Comparison of ENCODE assay signal across 29 cellular contexts in the genomic region with DNA sequence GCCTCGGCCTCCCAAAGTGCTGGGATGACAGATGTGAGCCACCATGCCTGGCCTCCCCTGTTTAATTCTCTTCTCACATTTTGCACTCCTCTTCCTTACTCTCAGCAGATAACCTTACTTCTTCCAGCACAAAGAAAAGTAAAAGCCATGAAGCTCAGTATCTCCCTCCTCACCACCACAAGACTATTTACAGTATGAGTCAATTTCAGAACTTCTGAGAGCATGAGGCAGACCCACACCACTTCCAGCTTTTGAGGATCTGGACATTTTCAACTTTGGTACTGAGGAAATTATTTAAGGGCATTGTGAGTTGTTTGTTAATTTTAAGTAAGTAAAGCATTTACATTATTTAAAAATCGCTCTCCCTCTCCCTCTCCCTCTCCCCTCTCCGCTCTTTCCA.
"Had no signal": no experiment of that assay in that cellular context is flagged by ENCODE, and none has a peak within 500 bp of the region (broad histone marks: within the 10 kb centered on the region; RNA-seq: fewer than 3 reads in every experiment).

No MANE protein-coding gene starts in this region.

- DNase-seq: activated CD4-positive, alpha-beta T cell treated with anti-CD3 and anti-CD28 coated beads for 36 hours; activated CD4-positive, CD25-positive, alpha-beta regulatory T cell; activated CD8-positive, alpha-beta memory T cell treated with anti-CD3 and anti-CD28 coated beads, Interleukin-2, amount 50 U/mL, for 4 hours; activated effector memory CD4-positive, alpha-beta T cell treated with anti-CD3 and anti-CD28 coated beads, Interleukin-2, amount 50 U/mL, for 16 hours; activated naive CD4-positive, alpha-beta T cell treated with anti-CD3 and anti-CD28 coated beads for 36 hours; activated naive CD8-positive, alpha-beta T cell treated with anti-CD3 and anti-CD28 coated beads for 36 hours; activated T-cell treated with anti-CD3 and anti-CD28 coated beads, Interleukin-2, amount 50 U/mL, for 1 hour; adrenal gland; caudate nucleus; endodermal cell; foreskin melanocyte; left lung; lower lobe of right lung; mesenchymal stem cell; naive thymus-derived CD8-positive, alpha-beta T cell; occipital lobe; stimulated activated CD4-positive, alpha-beta T cell treated with anti-CD3 and anti-CD28 coated beads, Interleukin-1b, Interleukin-23, amount 100 ng/mL, for 48 hours; stimulated activated CD4-positive, alpha-beta T cell treated with anti-CD3 and anti-CD28 coated beads, Interleukin-4, amount 100 ng/mL, for 4 hours; stimulated activated CD8-positive, alpha-beta memory T cell treated with anti-CD3 and anti-CD28 coated beads, Interleukin-4, amount 100 ng/mL, for 48 hours; tibial artery had no signal

- H3K4me2 ChIP-seq: neural progenitor cell, smooth muscle cell had no signal

- H3K36me3 Mint-ChIP-seq: activated naive CD8-positive, alpha-beta T cell treated with anti-CD3 and anti-CD28 coated beads for 36 hours; naive thymus-derived CD8-positive, alpha-beta T cell; neural progenitor cell; stimulated activated memory B cell treated with anti-CD40 and anti-IgM and Interleukin-4, amounts not matched to agents 10 μg/mL and 1 μg/mL and 100 μg/mL, for 72 hours had no signal

- H3K4me3 Mint-ChIP-seq: activated CD4-positive, alpha-beta T cell treated with anti-CD3 and anti-CD28 coated beads for 36 hours; activated naive CD4-positive, alpha-beta T cell treated with anti-CD3 and anti-CD28 coated beads for 36 hours; activated naive CD8-positive, alpha-beta T cell treated with anti-CD3 and anti-CD28 coated beads for 36 hours; activated T-helper 1 cell treated with anti-CD3 and anti-CD28 coated beads, Interleukin-12 subunit alpha, Interleukin-12 subunit beta, Interleukin-2, Interleukin-4 antibody, amounts not matched to agents 30 ng/mL and 10 ng/mL and 1 ng/mL, durations not matched to agents 14 hours and 24 hours and 36 hours; endodermal cell; naive thymus-derived CD8-positive, alpha-beta T cell; neural progenitor cell; stimulated activated memory B cell treated with anti-CD40 and anti-IgM and Interleukin-4, amounts not matched to agents 10 μg/mL and 1 μg/mL and 100 μg/mL, for 72 hours had no signal

- H3K27ac Mint-ChIP-seq: activated CD4-positive, alpha-beta T cell treated with anti-CD3 and anti-CD28 coated beads for 36 hours; activated naive CD4-positive, alpha-beta T cell treated with anti-CD3 and anti-CD28 coated beads for 36 hours; activated naive CD8-positive, alpha-beta T cell treated with anti-CD3 and anti-CD28 coated beads for 36 hours; activated T-helper 1 cell treated with anti-CD3 and anti-CD28 coated beads, Interleukin-12 subunit alpha, Interleukin-12 subunit beta, Interleukin-2, Interleukin-4 antibody, amounts not matched to agents 30 ng/mL and 10 ng/mL and 1 ng/mL, durations not matched to agents 14 hours and 24 hours and 36 hours; endodermal cell; neural progenitor cell; stimulated activated memory B cell treated with anti-CD40 and anti-IgM and Interleukin-4, amounts not matched to agents 10 μg/mL and 1 μg/mL and 100 μg/mL, for 72 hours had no signal

- H3K9me3 ChIP-seq: adrenal gland, ascending aorta, left lung, lower lobe of right lung, right atrium auricular region, suprapubic skin, tibial artery had no signal

- H3K36me3 ChIP-seq: adrenal gland, ascending aorta, left lung, lower lobe of right lung, neural progenitor cell, right atrium auricular region, suprapubic skin, tibial artery had no signal

- H2AFZ ChIP-seq: neural progenitor cell had no signal

- ATAC-seq: activated CD4-positive, alpha-beta T cell treated with anti-CD3 and anti-CD28 coated beads for 36 hours; esophagus mucosa; left lung; lower lobe of right lung; naive thymus-derived CD8-positive, alpha-beta T cell; stimulated activated memory B cell treated with anti-CD40 and anti-IgM and Interleukin-4, amounts not matched to agents 10 μg/mL and 1 μg/mL and 100 μg/mL, for 72 hours had no signal

- H3K9me3 Mint-ChIP-seq: activated naive CD4-positive, alpha-beta T cell treated with anti-CD3 and anti-CD28 coated beads for 36 hours; activated naive CD8-positive, alpha-beta T cell treated with anti-CD3 and anti-CD28 coated beads for 36 hours; activated T-helper 1 cell treated with anti-CD3 and anti-CD28 coated beads, Interleukin-12 subunit alpha, Interleukin-12 subunit beta, Interleukin-2, Interleukin-4 antibody, amounts not matched to agents 30 ng/mL and 10 ng/mL and 1 ng/mL, durations not matched to agents 14 hours and 24 hours and 36 hours; naive thymus-derived CD8-positive, alpha-beta T cell; neural progenitor cell; stimulated activated memory B cell treated with anti-CD40 and anti-IgM and Interleukin-4, amounts not matched to agents 10 μg/mL and 1 μg/mL and 100 μg/mL, for 72 hours had no signal

- H3K27ac ChIP-seq: adrenal gland, ascending aorta, left lung, lower lobe of right lung, neural progenitor cell, right atrium auricular region, suprapubic skin, tibial artery had no signal

- H3K4me1 Mint-ChIP-seq: activated CD4-positive, alpha-beta T cell treated with anti-CD3 and anti-CD28 coated beads for 36 hours; activated naive CD8-positive, alpha-beta T cell treated with anti-CD3 and anti-CD28 coated beads for 36 hours; endodermal cell; naive thymus-derived CD8-positive, alpha-beta T cell; stimulated activated memory B cell treated with anti-CD40 and anti-IgM and Interleukin-4, amounts not matched to agents 10 μg/mL and 1 μg/mL and 100 μg/mL, for 72 hours had no signal

- FAIRE-seq: islet of Langerhans had no signal

- H3K9ac ChIP-seq: neural progenitor cell had no signal

- H3K27me3 ChIP-seq: adrenal gland, ascending aorta, left lung, neural progenitor cell, right atrium auricular region, suprapubic skin, tibial artery had no signal

- H3K27me3 Mint-ChIP-seq: activated CD4-positive, alpha-beta T cell treated with anti-CD3 and anti-CD28 coated beads for 36 hours; stimulated activated memory B cell treated with anti-CD40 and anti-IgM and Interleukin-4, amounts not matched to agents 10 μg/mL and 1 μg/mL and 100 μg/mL, for 72 hours had no signal

- H3K4me1 ChIP-seq: adrenal gland, ascending aorta, left lung, lower lobe of right lung, neural progenitor cell, right atrium auricular region, suprapubic skin, tibial artery had no signal

- H3K4me3 ChIP-seq: adrenal gland, ascending aorta, left lung, lower lobe of right lung, neural progenitor cell, right atrium auricular region, smooth muscle cell, suprapubic skin, tibial artery had no signal
